Comparison of ENCODE assay signal across 1 cellular context in the genomic region with DNA sequence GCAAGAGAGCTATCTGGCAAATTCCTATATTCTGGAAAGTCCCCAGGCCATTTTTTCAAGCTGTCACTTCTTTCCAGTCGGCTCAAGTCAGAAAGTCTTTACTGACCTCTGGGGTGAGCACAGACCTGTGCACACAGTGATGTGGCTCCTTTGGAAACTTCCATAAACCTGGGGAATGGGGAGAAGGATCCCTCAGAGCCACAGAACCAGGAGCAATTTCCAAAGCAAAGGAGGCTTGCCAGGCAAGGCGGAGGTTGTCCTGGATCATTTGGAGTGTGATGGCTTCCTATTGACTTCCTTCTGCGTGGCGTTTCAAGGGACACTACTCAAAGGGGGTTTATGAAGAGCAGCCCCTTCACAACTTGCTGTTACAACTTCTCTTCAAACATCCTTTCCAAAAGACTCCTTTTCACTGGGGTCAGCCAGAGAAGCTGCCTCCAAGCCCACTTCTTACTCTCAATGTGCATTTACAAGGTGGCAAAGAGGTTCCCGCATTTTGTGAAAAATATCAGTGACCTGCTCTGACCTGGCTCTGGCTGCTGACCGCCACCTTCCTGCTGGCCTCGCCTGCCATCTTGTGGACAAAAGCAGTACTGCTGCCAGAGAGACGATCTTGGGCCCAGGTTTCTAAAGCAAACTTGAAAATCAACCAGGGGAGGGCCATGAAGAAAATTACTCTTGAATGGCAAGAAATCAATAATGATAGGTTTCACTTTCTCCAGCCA.
TF ChIP-seq lines count a peak whose summit lies in the region.

No MANE protein-coding gene starts in this region.

TF ChIP-seq in HepG2, 621 proteins besides CTCF, POLR2A, EP300 and RAD21 (continued from another document and continues in another):
- TF ChIP-seq, protein P1, sequence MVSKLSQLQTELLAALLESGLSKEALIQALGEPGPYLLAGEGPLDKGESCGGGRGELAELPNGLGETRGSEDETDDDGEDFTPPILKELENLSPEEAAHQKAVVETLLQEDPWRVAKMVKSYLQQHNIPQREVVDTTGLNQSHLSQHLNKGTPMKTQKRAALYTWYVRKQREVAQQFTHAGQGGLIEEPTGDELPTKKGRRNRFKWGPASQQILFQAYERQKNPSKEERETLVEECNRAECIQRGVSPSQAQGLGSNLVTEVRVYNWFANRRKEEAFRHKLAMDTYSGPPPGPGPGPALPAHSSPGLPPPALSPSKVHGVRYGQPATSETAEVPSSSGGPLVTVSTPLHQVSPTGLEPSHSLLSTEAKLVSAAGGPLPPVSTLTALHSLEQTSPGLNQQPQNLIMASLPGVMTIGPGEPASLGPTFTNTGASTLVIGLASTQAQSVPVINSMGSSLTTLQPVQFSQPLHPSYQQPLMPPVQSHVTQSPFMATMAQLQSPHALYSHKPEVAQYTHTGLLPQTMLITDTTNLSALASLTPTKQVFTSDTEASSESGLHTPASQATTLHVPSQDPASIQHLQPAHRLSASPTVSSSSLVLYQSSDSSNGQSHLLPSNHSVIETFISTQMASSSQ (IDR thresholded peaks at IDR 0.05; ENCODE audit: low read depth) = no peak
- TF ChIP-seq, protein P1 (CRISPR knock-in tag; IDR thresholded peaks at IDR 0.05; ENCODE audit: borderline replicate concordance) = peak; percentile 37; the same call in 1 of the 2 replicates
- no peak for TF ChIP-seq ATF7-NPFF (CRISPR knock-in tag; IDR thresholded peaks at IDR 0.05; ENCODE audit: low read depth)
- TF ChIP-seq TEAD3 (CRISPR knock-in tag; optimal IDR thresholded peaks at IDR 0.05; ENCODE audit: borderline replicate concordance) = peak; percentile 57
- no peak for TF ChIP-seq SIX4 (CRISPR knock-in tag; IDR thresholded peaks at IDR 0.05)
- TF ChIP-seq KDM2A (CRISPR knock-in tag; IDR thresholded peaks at IDR 0.05; ENCODE audit: borderline replicate concordance, low read depth) = peak; percentile 70
- TF ChIP-seq, protein P2, sequence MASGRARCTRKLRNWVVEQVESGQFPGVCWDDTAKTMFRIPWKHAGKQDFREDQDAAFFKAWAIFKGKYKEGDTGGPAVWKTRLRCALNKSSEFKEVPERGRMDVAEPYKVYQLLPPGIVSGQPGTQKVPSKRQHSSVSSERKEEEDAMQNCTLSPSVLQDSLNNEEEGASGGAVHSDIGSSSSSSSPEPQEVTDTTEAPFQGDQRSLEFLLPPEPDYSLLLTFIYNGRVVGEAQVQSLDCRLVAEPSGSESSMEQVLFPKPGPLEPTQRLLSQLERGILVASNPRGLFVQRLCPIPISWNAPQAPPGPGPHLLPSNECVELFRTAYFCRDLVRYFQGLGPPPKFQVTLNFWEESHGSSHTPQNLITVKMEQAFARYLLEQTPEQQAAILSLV (CRISPR knock-in tag; IDR thresholded peaks at IDR 0.05; ENCODE audit: borderline replicate concordance) = no peak
- TF ChIP-seq, protein P3, sequence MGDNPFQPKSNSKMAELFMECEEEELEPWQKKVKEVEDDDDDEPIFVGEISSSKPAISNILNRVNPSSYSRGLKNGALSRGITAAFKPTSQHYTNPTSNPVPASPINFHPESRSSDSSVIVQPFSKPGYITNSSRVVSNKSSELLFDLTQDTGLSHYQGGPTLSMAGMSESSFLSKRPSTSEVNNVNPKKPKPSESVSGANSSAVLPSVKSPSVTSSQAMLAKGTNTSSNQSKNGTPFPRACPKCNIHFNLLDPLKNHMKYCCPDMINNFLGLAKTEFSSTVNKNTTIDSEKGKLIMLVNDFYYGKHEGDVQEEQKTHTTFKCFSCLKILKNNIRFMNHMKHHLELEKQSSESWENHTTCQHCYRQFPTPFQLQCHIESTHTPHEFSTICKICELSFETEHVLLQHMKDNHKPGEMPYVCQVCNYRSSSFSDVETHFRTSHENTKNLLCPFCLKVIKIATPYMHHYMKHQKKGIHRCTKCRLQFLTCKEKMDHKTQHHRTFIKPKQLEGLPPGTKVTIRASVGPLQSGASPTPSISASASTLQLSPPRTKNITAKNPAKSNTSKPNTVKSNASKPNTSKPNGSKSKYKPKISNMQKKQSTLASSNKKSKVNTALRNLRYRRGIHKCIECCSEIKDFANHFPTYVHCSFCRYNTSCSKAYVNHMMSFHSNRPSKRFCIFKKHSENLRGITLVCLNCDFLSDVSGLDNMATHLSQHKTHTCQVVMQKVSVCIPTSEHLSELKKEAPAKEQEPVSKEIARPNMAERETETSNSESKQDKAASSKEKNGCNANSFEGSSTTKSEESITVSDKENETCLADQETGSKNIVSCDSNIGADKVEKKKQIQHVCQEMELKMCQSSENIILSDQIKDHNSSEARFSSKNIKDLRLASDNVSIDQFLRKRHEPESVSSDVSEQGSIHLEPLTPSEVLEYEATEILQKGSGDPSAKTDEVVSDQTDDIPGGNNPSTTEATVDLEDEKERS (CRISPR knock-in tag; IDR thresholded peaks at IDR 0.05) = peak; percentile 44; the same call in 1 of the 2 replicates
- TF ChIP-seq ZNF768 (CRISPR knock-in tag; IDR thresholded peaks at IDR 0.05) = no peak
- 0 out of 2 replicates have a peak, but pooled peaks have one; percentile 30 for TF ChIP-seq NFKB2 (CRISPR knock-in tag; IDR thresholded peaks at IDR 0.05; ENCODE audit: borderline replicate concordance)
- TF ChIP-seq ZNF670 (CRISPR knock-in tag; IDR thresholded peaks at IDR 0.05; ENCODE audit: borderline replicate concordance) = no peak
- TF ChIP-seq, protein P4, sequence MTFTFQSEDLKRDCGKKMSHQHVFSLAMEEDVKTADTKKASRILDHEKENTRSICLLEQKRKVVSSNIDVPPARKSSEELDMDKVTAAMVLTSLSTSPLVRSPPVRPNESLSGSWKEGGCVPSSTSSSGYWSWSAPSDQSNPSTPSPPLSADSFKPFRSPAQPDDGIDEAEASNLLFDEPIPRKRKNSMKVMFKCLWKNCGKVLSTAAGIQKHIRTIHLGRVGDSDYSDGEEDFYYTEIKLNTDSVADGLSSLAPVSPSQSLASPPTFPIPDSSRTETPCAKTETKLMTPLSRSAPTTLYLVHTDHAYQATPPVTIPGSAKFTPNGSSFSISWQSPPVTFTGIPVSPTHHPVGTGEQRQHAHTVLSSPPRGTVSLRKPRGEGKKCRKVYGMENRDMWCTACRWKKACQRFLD (CRISPR knock-in tag; IDR thresholded peaks at IDR 0.05; ENCODE audit: borderline replicate concordance) = no peak
- TF ChIP-seq, protein P5, sequence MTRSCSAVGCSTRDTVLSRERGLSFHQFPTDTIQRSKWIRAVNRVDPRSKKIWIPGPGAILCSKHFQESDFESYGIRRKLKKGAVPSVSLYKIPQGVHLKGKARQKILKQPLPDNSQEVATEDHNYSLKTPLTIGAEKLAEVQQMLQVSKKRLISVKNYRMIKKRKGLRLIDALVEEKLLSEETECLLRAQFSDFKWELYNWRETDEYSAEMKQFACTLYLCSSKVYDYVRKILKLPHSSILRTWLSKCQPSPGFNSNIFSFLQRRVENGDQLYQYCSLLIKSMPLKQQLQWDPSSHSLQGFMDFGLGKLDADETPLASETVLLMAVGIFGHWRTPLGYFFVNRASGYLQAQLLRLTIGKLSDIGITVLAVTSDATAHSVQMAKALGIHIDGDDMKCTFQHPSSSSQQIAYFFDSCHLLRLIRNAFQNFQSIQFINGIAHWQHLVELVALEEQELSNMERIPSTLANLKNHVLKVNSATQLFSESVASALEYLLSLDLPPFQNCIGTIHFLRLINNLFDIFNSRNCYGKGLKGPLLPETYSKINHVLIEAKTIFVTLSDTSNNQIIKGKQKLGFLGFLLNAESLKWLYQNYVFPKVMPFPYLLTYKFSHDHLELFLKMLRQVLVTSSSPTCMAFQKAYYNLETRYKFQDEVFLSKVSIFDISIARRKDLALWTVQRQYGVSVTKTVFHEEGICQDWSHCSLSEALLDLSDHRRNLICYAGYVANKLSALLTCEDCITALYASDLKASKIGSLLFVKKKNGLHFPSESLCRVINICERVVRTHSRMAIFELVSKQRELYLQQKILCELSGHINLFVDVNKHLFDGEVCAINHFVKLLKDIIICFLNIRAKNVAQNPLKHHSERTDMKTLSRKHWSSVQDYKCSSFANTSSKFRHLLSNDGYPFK (CRISPR knock-in tag; IDR thresholded peaks at IDR 0.05; ENCODE audit: borderline replicate concordance) = peak; percentile 39; the same call in 1 of the 2 replicates
- TF ChIP-seq, protein P6, sequence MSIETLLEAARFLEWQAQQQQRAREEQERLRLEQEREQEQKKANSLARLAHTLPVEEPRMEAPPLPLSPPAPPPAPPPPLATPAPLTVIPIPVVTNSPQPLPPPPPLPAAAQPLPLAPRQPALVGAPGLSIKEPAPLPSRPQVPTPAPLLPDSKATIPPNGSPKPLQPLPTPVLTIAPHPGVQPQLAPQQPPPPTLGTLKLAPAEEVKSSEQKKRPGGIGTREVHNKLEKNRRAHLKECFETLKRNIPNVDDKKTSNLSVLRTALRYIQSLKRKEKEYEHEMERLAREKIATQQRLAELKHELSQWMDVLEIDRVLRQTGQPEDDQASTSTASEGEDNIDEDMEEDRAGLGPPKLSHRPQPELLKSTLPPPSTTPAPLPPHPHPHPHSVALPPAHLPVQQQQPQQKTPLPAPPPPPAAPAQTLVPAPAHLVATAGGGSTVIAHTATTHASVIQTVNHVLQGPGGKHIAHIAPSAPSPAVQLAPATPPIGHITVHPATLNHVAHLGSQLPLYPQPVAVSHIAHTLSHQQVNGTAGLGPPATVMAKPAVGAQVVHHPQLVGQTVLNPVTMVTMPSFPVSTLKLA (IDR thresholded peaks at IDR 0.05) = no peak
- no peak for TF ChIP-seq NCOA5 (CRISPR knock-in tag; IDR thresholded peaks at IDR 0.05)
- TF ChIP-seq KLF12 (CRISPR knock-in tag; IDR thresholded peaks at IDR 0.05; ENCODE audit: borderline replicate concordance) = no peak
- TF ChIP-seq, protein P7, sequence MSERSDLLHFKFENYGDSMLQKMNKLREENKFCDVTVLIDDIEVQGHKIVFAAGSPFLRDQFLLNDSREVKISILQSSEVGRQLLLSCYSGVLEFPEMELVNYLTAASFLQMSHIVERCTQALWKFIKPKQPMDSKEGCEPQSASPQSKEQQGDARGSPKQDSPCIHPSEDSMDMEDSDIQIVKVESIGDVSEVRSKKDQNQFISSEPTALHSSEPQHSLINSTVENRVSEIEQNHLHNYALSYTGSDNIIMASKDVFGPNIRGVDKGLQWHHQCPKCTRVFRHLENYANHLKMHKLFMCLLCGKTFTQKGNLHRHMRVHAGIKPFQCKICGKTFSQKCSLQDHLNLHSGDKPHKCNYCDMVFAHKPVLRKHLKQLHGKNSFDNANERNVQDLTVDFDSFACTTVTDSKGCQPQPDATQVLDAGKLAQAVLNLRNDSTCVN (CRISPR knock-in tag; IDR thresholded peaks at IDR 0.05; ENCODE audit: borderline replicate concordance) = peak; percentile 63; the same call in 1 of the 2 replicates
- TF ChIP-seq, protein P8, sequence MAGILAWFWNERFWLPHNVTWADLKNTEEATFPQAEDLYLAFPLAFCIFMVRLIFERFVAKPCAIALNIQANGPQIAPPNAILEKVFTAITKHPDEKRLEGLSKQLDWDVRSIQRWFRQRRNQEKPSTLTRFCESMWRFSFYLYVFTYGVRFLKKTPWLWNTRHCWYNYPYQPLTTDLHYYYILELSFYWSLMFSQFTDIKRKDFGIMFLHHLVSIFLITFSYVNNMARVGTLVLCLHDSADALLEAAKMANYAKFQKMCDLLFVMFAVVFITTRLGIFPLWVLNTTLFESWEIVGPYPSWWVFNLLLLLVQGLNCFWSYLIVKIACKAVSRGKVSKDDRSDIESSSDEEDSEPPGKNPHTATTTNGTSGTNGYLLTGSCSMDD (CRISPR knock-in tag; IDR thresholded peaks at IDR 0.05) = no peak
- TF ChIP-seq, protein P9, sequence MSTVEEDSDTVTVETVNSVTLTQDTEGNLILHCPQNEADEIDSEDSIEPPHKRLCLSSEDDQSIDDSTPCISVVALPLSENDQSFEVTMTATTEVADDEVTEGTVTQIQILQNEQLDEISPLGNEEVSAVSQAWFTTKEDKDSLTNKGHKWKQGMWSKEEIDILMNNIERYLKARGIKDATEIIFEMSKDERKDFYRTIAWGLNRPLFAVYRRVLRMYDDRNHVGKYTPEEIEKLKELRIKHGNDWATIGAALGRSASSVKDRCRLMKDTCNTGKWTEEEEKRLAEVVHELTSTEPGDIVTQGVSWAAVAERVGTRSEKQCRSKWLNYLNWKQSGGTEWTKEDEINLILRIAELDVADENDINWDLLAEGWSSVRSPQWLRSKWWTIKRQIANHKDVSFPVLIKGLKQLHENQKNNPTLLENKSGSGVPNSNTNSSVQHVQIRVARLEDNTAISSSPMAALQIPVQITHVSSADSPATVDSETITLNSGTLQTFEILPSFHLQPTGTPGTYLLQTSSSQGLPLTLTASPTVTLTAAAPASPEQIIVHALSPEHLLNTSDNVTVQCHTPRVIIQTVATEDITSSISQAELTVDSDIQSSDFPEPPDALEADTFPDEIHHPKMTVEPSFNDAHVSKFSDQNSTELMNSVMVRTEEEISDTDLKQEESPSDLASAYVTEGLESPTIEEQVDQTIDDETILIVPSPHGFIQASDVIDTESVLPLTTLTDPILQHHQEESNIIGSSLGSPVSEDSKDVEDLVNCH (CRISPR knock-in tag; IDR thresholded peaks at IDR 0.05) = no peak
